Comparison of ENCODE assay signal across 2 cellular contexts in the genomic region with DNA sequence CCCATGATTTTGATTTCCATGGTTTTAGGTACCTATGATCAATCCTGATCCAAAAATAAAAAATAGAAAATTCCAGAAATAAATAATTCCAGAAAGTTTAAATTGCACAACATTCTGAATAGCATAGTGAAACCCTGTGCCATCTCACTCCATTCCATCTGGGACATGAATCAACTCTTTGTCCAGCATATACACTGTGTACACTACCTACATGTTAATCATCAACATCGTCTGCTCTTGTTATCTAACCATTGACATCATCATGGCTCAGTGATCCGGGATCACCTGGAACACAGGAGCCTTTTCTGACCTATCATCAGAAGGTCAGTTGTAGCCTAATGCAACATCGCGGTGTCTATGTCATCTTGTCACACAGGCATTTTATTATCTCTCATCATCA.
TF ChIP-seq lines count a peak whose summit lies in the region.

No MANE protein-coding gene starts in this region.

TF ChIP-seq in A549, 52 proteins besides CTCF, POLR2A, EP300 and RAD21 (continued from another document):
- TF ChIP-seq, protein P1, sequence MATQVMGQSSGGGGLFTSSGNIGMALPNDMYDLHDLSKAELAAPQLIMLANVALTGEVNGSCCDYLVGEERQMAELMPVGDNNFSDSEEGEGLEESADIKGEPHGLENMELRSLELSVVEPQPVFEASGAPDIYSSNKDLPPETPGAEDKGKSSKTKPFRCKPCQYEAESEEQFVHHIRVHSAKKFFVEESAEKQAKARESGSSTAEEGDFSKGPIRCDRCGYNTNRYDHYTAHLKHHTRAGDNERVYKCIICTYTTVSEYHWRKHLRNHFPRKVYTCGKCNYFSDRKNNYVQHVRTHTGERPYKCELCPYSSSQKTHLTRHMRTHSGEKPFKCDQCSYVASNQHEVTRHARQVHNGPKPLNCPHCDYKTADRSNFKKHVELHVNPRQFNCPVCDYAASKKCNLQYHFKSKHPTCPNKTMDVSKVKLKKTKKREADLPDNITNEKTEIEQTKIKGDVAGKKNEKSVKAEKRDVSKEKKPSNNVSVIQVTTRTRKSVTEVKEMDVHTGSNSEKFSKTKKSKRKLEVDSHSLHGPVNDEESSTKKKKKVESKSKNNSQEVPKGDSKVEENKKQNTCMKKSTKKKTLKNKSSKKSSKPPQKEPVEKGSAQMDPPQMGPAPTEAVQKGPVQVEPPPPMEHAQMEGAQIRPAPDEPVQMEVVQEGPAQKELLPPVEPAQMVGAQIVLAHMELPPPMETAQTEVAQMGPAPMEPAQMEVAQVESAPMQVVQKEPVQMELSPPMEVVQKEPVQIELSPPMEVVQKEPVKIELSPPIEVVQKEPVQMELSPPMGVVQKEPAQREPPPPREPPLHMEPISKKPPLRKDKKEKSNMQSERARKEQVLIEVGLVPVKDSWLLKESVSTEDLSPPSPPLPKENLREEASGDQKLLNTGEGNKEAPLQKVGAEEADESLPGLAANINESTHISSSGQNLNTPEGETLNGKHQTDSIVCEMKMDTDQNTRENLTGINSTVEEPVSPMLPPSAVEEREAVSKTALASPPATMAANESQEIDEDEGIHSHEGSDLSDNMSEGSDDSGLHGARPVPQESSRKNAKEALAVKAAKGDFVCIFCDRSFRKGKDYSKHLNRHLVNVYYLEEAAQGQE (IDR thresholded peaks at IDR 0.05), result no peak
- TF ChIP-seq SREBF2 (IDR thresholded peaks at IDR 0.05) (no peak), CEBPB (IDR thresholded peaks at IDR 0.05) (peak; percentile 25 to 69; a peak in 2 of 4 replicates), MAZ (IDR thresholded peaks at IDR 0.05; ENCODE audit: borderline replicate concordance, low read depth, low read length) (no peak), TP53 (CRISPR knock-in tag; IDR thresholded peaks at IDR 0.05) (no peak), NR3C1 (IDR thresholded peaks at IDR 0.05) (no peak)
- TF ChIP-seq, protein P2, sequence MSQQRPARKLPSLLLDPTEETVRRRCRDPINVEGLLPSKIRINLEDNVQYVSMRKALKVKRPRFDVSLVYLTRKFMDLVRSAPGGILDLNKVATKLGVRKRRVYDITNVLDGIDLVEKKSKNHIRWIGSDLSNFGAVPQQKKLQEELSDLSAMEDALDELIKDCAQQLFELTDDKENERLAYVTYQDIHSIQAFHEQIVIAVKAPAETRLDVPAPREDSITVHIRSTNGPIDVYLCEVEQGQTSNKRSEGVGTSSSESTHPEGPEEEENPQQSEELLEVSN (IDR thresholded peaks at IDR 0.05; ENCODE audit: borderline replicate concordance, low read depth), result no peak

TF ChIP-seq in liver, 16 proteins besides CTCF, POLR2A, EP300 and RAD21 (continued from another document):
- TF ChIP-seq, protein P1 (IDR thresholded peaks at IDR 0.05), result peak; percentile 42
- TF ChIP-seq, protein P3, sequence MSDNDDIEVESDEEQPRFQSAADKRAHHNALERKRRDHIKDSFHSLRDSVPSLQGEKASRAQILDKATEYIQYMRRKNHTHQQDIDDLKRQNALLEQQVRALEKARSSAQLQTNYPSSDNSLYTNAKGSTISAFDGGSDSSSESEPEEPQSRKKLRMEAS (IDR thresholded peaks at IDR 0.05), result peak; percentile 54
TF ChIP-seq in liver: peak in this region for 9.
